Comparison of ENCODE assay signal across 29 cellular contexts in genomic region chr14:60807247-60807646, GRCh38.
"Had no signal": no experiment of that assay in that cellular context is flagged by ENCODE, and none has a peak within 500 bp of the region (broad histone marks: within the 10 kb centered on the region; RNA-seq: fewer than 3 reads in every experiment).

No MANE protein-coding gene starts in this region.

- H3K4me3 Mint-ChIP-seq: effector memory CD8-positive, alpha-beta T cell; memory B cell; mesothelial cell of epicardium; naive thymus-derived CD8-positive, alpha-beta T cell; neural crest cell; stimulated activated memory B cell treated with anti-CD40 and anti-IgM and Interleukin-4, amounts not matched to agents 10 μg/mL and 1 μg/mL and 100 μg/mL, for 72 hours; type B pancreatic cell had no signal

- ATAC-seq: effector memory CD8-positive, alpha-beta T cell; heart left ventricle; left lobe of liver; mucosa of descending colon; naive thymus-derived CD8-positive, alpha-beta T cell; pancreas; sciatic nerve; stimulated activated memory B cell treated with anti-CD40 and anti-IgM and Interleukin-4, amounts not matched to agents 10 μg/mL and 1 μg/mL and 100 μg/mL, for 72 hours; stimulated activated naive CD8-positive, alpha-beta T cell treated with anti-CD3 and anti-CD28 coated beads, Interleukin-15, Interleukin-2, amounts not matched to agents 100 U/mL and 50 U/mL, for 24 hours had no signal

- H3K27ac ChIP-seq: coronary artery, heart left ventricle, hepatocyte, neutrophil, pancreas, right atrium auricular region, skin epidermis, spleen, testis, tibial artery had no signal

- H3K4me1 ChIP-seq: heart left ventricle, pancreas, right atrium auricular region, spleen, testis, tibial artery had no signal

- H3K4me2 ChIP-seq: hepatocyte had no signal

- H3K4me3 ChIP-seq: coronary artery, heart left ventricle, hepatocyte, lung, mucosa of descending colon, pancreas, right atrium auricular region, skin epidermis, spleen, testis, tibial artery had no signal

- H3K27ac Mint-ChIP-seq: memory B cell; mesothelial cell of epicardium; naive thymus-derived CD8-positive, alpha-beta T cell; progenitor cell of endocrine pancreas; stimulated activated memory B cell treated with anti-CD40 and anti-IgM and Interleukin-4, amounts not matched to agents 10 μg/mL and 1 μg/mL and 100 μg/mL, for 72 hours; type B pancreatic cell had no signal

- H3K9me3 Mint-ChIP-seq: effector memory CD8-positive, alpha-beta T cell; memory B cell; naive thymus-derived CD8-positive, alpha-beta T cell; stimulated activated memory B cell treated with anti-CD40 and anti-IgM and Interleukin-4, amounts not matched to agents 10 μg/mL and 1 μg/mL and 100 μg/mL, for 72 hours; type B pancreatic cell had no signal

- H3K79me2 ChIP-seq: hepatocyte had no signal

- FAIRE-seq: endometrium, frontal cortex, kidney had no signal

- DNase-seq: effector memory CD8-positive, alpha-beta T cell; erythroblast; heart left ventricle; kidney; mucosa of descending colon; naive thymus-derived CD8-positive, alpha-beta T cell; pancreas; spleen; stimulated activated CD4-positive, alpha-beta T cell treated with anti-CD3 and anti-CD28 coated beads, Interleukin-4, amount 100 ng/mL, for 4 hours; stimulated activated naive CD8-positive, alpha-beta T cell treated with anti-CD3 and anti-CD28 coated beads, Interleukin-15, Interleukin-2, amounts not matched to agents 100 U/mL and 50 U/mL, for 24 hours; substantia nigra; testis; tibial artery had no signal

- H3K27me3 ChIP-seq: heart left ventricle, hepatocyte, neutrophil, pancreas, right atrium auricular region, spleen, testis, tibial artery had no signal

- H3K4me1 Mint-ChIP-seq: mesothelial cell of epicardium; naive thymus-derived CD8-positive, alpha-beta T cell; neural crest cell; stimulated activated memory B cell treated with anti-CD40 and anti-IgM and Interleukin-4, amounts not matched to agents 10 μg/mL and 1 μg/mL and 100 μg/mL, for 72 hours had no signal

- H3K27me3 Mint-ChIP-seq: effector memory CD8-positive, alpha-beta T cell; memory B cell; naive thymus-derived CD8-positive, alpha-beta T cell; progenitor cell of endocrine pancreas; stimulated activated memory B cell treated with anti-CD40 and anti-IgM and Interleukin-4, amounts not matched to agents 10 μg/mL and 1 μg/mL and 100 μg/mL, for 72 hours; type B pancreatic cell had no signal

- H3K9me3 ChIP-seq: heart left ventricle, mucosa of descending colon, neutrophil, pancreas, right atrium auricular region, spleen, testis, tibial artery had no signal
